ENCODE assay signal across 11 cellular contexts in the genomic region with DNA sequence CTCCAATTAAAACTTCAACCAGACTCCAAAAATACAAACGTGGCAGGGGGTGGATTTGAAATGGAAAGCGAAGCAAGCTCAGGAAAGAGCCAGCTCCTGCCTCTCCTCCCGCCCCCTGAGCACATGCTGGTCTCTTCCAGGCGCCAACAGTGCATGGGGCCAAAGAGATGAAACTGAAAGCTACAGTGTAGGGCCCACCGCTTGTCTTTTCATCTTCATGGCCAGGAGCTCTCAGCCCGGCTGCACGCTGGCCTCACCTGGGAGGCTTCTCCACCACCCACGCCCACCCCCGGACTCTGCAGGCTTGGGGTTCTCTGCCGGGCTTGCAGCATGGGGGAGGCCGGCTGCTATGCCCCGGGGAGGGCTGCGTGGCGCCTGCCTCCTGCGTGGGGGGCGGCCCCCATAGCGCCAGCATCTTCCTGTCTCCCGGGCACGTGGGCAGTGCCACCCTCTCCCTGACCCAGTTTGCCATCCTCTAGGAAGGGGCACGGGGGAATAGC. TPM values are rescaled to one million over a fixed set of nuclear protein-coding genes. Genes with fewer than 3 reads are reported as not detected.
DNase-seq lines count a peak whose midpoint lies in the region; ATAC-seq and TF ChIP-seq lines count a peak whose summit lies in the region.
"Had no signal": no experiment of that assay in that cellular context is flagged by ENCODE, and none has a peak within 500 bp of the region (broad histone marks: within the 10 kb centered on the region; RNA-seq: fewer than 3 reads in every experiment).

No MANE protein-coding gene starts in this region.

- no peak overlapping the region for H3K27ac Mint-ChIP-seq in activated T-cell treated with anti-CD3 and anti-CD28 coated beads, Interleukin-2, amount 50 U/mL, for 72 hours
- H3K27ac Mint-ChIP-seq in mesothelial cell of epicardium, result no peak overlapping the region
- no peak overlapping the region for H3K27ac Mint-ChIP-seq in type B pancreatic cell
- H3K27ac Mint-ChIP-seq: CD4-positive, CD25-positive, alpha-beta regulatory T cell had no signal

- TF ChIP-seq CTCF in ascending aorta (IDR thresholded peaks at IDR 0.05) (no peak), mesothelial cell of epicardium (IDR thresholded peaks at IDR 0.05; ENCODE audit: unreplicated experiment) (no peak), type B pancreatic cell (conservative IDR thresholded peaks at IDR 0.05) (no peak)

- no peaks in the 10 kb centered on the region for H3K9me3 ChIP-seq in ascending aorta
- H3K9me3 ChIP-seq: neutrophil had no signal

- H3K4me1 Mint-ChIP-seq in activated T-cell treated with anti-CD3 and anti-CD28 coated beads, Interleukin-2, amount 50 U/mL, for 72 hours (ENCODE audit: low read depth), result no peaks in the 10 kb centered on the region
- peaks cover 19% of the 10 kb centered on the region for H3K4me1 Mint-ChIP-seq in mesothelial cell of epicardium
- H3K4me1 Mint-ChIP-seq in type B pancreatic cell (ENCODE audit: unreplicated experiment), result peaks cover 34% of the 10 kb centered on the region

- H3K4me1 ChIP-seq in ascending aorta, result peaks cover 0 to 3% of the 10 kb centered on the region in 2 donors

- no peak overlapping the region for H3K27ac ChIP-seq in ascending aorta
- H3K27ac ChIP-seq: neutrophil, PC-9 had no signal

- no peak for ATAC-seq in activated T-cell treated with anti-CD3 and anti-CD28 coated beads, Interleukin-2, amount 50 U/mL, for 72 hours (replicated peaks in 1 of 2)
- no peak for ATAC-seq in GM19023 (IDR thresholded peaks at IDR 0.05; ENCODE audit: unreplicated experiment)

- no peaks in the 10 kb centered on the region for H3K27me3 ChIP-seq in ascending aorta

- H3K4me3 Mint-ChIP-seq in activated T-cell treated with anti-CD3 and anti-CD28 coated beads, Interleukin-2, amount 50 U/mL, for 72 hours, result peak overlapping the region; percentile 36 to 49
- H3K4me3 Mint-ChIP-seq in mesothelial cell of epicardium, result peak overlapping the region; percentile 39
- H3K4me3 Mint-ChIP-seq in type B pancreatic cell, result peak overlapping the region; percentile 75

- no peak for DNase-seq in activated T-cell treated with anti-CD3 and anti-CD28 coated beads, Interleukin-2, amount 50 U/mL, for 72 hours
- DNase-seq in activated T-cell treated with anti-CD3 and anti-CD28 coated beads for 4 hours (no peak), ascending aorta (ENCODE audit: low spot score in 2 of 2) (no peak), mesothelial cell of epicardium (ENCODE audit: low spot score in 2 of 2, unreplicated experiment in 2 of 2) (no peak), type B pancreatic cell (ENCODE audit: extremely low spot score, unreplicated experiment) (peak; percentile 68), AG08395 (ENCODE audit: low spot score) (no peak), KG1 (lab: John Stamatoyannopoulos, UW) (no peak)
- DNase-seq: CD4-positive, CD25-positive, alpha-beta regulatory T cell; PC-9 had no signal

- intact Hi-C loops in ascending aorta (cut with DNase I), result no loop called here

- H3K36me3 ChIP-seq in ascending aorta, result no peaks in the 10 kb centered on the region
- H3K36me3 ChIP-seq: neutrophil had no signal

- no peaks in the 10 kb centered on the region for H3K36me3 Mint-ChIP-seq in activated T-cell treated with anti-CD3 and anti-CD28 coated beads, Interleukin-2, amount 50 U/mL, for 72 hours (ENCODE audit: insufficient read depth in 2 of 2)
- no peaks in the 10 kb centered on the region for H3K36me3 Mint-ChIP-seq in mesothelial cell of epicardium
- no peaks in the 10 kb centered on the region for H3K36me3 Mint-ChIP-seq in type B pancreatic cell
- H3K36me3 Mint-ChIP-seq: CD4-positive, CD25-positive, alpha-beta regulatory T cell had no signal

- peaks cover 0 to 4% of the 10 kb centered on the region in 2 donors for H3K9me3 Mint-ChIP-seq in activated T-cell treated with anti-CD3 and anti-CD28 coated beads, Interleukin-2, amount 50 U/mL, for 72 hours
- H3K9me3 Mint-ChIP-seq in mesothelial cell of epicardium, result no peaks in the 10 kb centered on the region
- H3K9me3 Mint-ChIP-seq in type B pancreatic cell, result no peaks in the 10 kb centered on the region

- H3K27me3 Mint-ChIP-seq in activated T-cell treated with anti-CD3 and anti-CD28 coated beads, Interleukin-2, amount 50 U/mL, for 72 hours (ENCODE audit: low read depth), result peaks cover 47% of the 10 kb centered on the region
- peaks cover 39% of the 10 kb centered on the region for H3K27me3 Mint-ChIP-seq in mesothelial cell of epicardium (ENCODE audit: low read depth)
- H3K27me3 Mint-ChIP-seq in type B pancreatic cell, result peaks cover 19% of the 10 kb centered on the region

- H3K4me3 ChIP-seq in ascending aorta, result peak overlapping the region; percentile 33 to 55
- H3K4me3 ChIP-seq: PC-9 had no signal

RNA-seq across cellular contexts. Expression of a gene that starts 2.0 kb away (rescaled TPM):
- total RNA-seq in activated T-cell treated with anti-CD3 and anti-CD28 coated beads, Interleukin-2, amount 50 U/mL, for 72 hours, result under 1 TPM in 1 of 2 donors, not detected in 1; 0.14 TPM
- total RNA-seq in ascending aorta, result not detected
- 7.6 to 8.6 TPM (median 8.3 TPM) in 3 replicates for total RNA-seq in mesothelial cell of epicardium
- 23.7 and 35.6 TPM in 2 replicates for total RNA-seq in type B pancreatic cell (ENCODE audit: low replicate concordance)
- total RNA-seq: CD4-positive, CD25-positive, alpha-beta regulatory T cell; PC-9 had no signal
